ENCODE assay signal across 8 cellular contexts in genomic region chr2:119290859-119291587, GRCh38.
DNase-seq lines count a peak whose midpoint lies in the region; ATAC-seq and TF ChIP-seq lines count a peak whose summit lies in the region.

No MANE protein-coding gene starts in this region.

- H3K4me1 Mint-ChIP-seq in neural crest cell: peaks cover 12% of the 10 kb centered on the region

- TF ChIP-seq EP300 in esophagus muscularis mucosa (IDR thresholded peaks at IDR 0.05): no peak

- H3K36me3 Mint-ChIP-seq in neural crest cell (ENCODE audit: low read depth): no peaks in the 10 kb centered on the region

- 57% methylated on average over 15 of the region's 15 CpGs for WGBS in esophagus muscularis mucosa

- ATAC-seq in HG02870 (IDR thresholded peaks at IDR 0.05; ENCODE audit: unreplicated experiment): peak; percentile 77

- no peaks in the 10 kb centered on the region for H3K27me3 ChIP-seq in DOHH2 (ENCODE audit: control insufficient read depth, low read length)
- no peaks in the 10 kb centered on the region for H3K27me3 ChIP-seq in esophagus muscularis mucosa

- H3K9me3 ChIP-seq in DOHH2 (ENCODE audit: control insufficient read depth, insufficient read depth, low read length) (no peaks in the 10 kb centered on the region), esophagus muscularis mucosa (no peaks in the 10 kb centered on the region)

- TF ChIP-seq CTCF in DOHH2 (IDR thresholded peaks at IDR 0.05; ENCODE audit: low read depth, low read length, poor library complexity, severe bottlenecking) (peak; percentile 27), esophagus muscularis mucosa (IDR thresholded peaks at IDR 0.05) (peak; percentile 16 to 69 (median 61)), neural crest cell (conservative IDR thresholded peaks at IDR 0.05) (peak; percentile 97)

- H3K27me3 Mint-ChIP-seq in neural crest cell (ENCODE audit: low read depth): peaks cover 15% of the 10 kb centered on the region

- no peak overlapping the region for H3K4me3 ChIP-seq in DOHH2 (ENCODE audit: low read length)
- no peak overlapping the region for H3K4me3 ChIP-seq in esophagus muscularis mucosa

- no peak for TF ChIP-seq POLR2A in esophagus muscularis mucosa (IDR thresholded peaks at IDR 0.05; ENCODE audit: low read depth)

- intact Hi-C loops in esophagus muscularis mucosa (cut with DNase I): no loop called here

- no peak overlapping the region for H3K4me3 Mint-ChIP-seq in neural crest cell

- H4K20me1 ChIP-seq in DOHH2 (ENCODE audit: control insufficient read depth, insufficient read depth, low read depth, low read length): no peaks in the 10 kb centered on the region

- no peaks in the 10 kb centered on the region for H3F3A ChIP-seq in DOHH2 (ENCODE audit: control insufficient read depth, insufficient read depth)

- H3K9me2 ChIP-seq in DOHH2 (replicated peaks; ENCODE audit: control insufficient read depth, low read length): no peaks in the 10 kb centered on the region

- H3K36me3 ChIP-seq in DOHH2 (ENCODE audit: control insufficient read depth, low read length): no peaks in the 10 kb centered on the region
- peaks cover 0 to 33% (median 4%) of the 10 kb centered on the region in 4 donors for H3K36me3 ChIP-seq in esophagus muscularis mucosa

- H3K4me1 ChIP-seq in DOHH2 (ENCODE audit: control insufficient read depth, low read length) (no peaks in the 10 kb centered on the region), esophagus muscularis mucosa (peaks cover 6 to 31% (median 22%) of the 10 kb centered on the region in 4 donors)

- no peak overlapping the region for H3K27ac Mint-ChIP-seq in neural crest cell (ENCODE audit: unreplicated experiment)

- no peaks in the 10 kb centered on the region for H3K9me3 Mint-ChIP-seq in neural crest cell

- DNase-seq in NCI-H345 (lab: John Stamatoyannopoulos, UW) (peak; percentile 80), esophagus muscularis mucosa (ENCODE audit: extremely low spot score) (peak; percentile 81), neural crest cell (ENCODE audit: low read depth, low spot score) (peak; percentile 91), substantia nigra (lab: John Stamatoyannopoulos, UW) (peak in 38 of 49 donors; percentile 13 to 92 (median 55)), NOMO-1 treated with DMSO at 0.1 percent for 48 hours (lab: John Stamatoyannopoulos, UW; ENCODE audit: unreplicated experiment) (no peak)
- peak; percentile 16 to 49 for DNase-seq in activated CD8-positive, alpha-beta memory T cell treated with anti-CD3 and anti-CD28 coated beads for 1 hour (ENCODE audit: extremely low read depth in 1 of 2, low read depth in 1 of 2)

- H3K4me2 ChIP-seq in DOHH2 (ENCODE audit: low read length): no peak overlapping the region

- no peaks in the 10 kb centered on the region for H3K79me2 ChIP-seq in DOHH2 (ENCODE audit: control insufficient read depth, low read length)

- H3K27ac ChIP-seq in DOHH2 (ENCODE audit: low read depth, low read length) (no peak overlapping the region), esophagus muscularis mucosa (replicated peaks in 1 of 4) (no peak overlapping the region), substantia nigra (ENCODE audit: low read depth, low read length, poor library complexity, severe bottlenecking) (no peak overlapping the region)

Comparison
In these comparisons a context has a peak if more than half of its experiments do, and no peak if none do; other contexts are left out.
1. CTCF ChIP-seq: peak in every context shown above with its lines; median percentile 97 in neural crest cell; 61 in esophagus muscularis mucosa; 27 in DOHH2.